10 cellular contexts compared by ENCODE assay signal in the genomic region with DNA sequence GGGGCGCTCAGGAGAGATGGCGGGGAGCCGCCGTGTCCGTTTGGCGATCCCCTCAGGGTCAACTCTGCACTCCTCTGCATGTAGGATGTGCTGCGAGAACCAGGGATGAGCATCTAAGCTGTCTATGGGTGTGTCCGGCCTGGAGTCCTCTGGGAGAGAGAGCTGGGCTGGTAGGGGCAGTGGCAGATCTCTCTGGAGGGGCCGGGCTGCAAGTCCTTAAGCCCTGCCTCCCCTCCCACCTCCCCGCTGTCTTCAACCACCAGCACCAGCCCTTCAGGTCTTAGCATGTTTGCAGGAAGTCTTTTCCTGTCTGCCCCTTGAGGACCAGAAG. TPM values are rescaled to one million over a fixed set of nuclear protein-coding genes. Genes with fewer than 3 reads are reported as not detected.
DNase-seq lines count a peak whose midpoint lies in the region; ATAC-seq and TF ChIP-seq lines count a peak whose summit lies in the region.
"Had no signal": no experiment of that assay in that cellular context is flagged by ENCODE, and none has a peak within 500 bp of the region (broad histone marks: within the 10 kb centered on the region; RNA-seq: fewer than 3 reads in every experiment).

No MANE protein-coding gene starts in this region.

- no peaks in the 10 kb centered on the region for H3K9me3 ChIP-seq in CD4-positive, alpha-beta T cell (ENCODE audit: control insufficient read depth, low read length)
- H3K9me3 ChIP-seq: body of pancreas had no signal

- no peak for TF ChIP-seq CTCF in CD4-positive, alpha-beta T cell (IDR thresholded peaks at IDR 0.05)
- no peak for TF ChIP-seq CTCF in WTC11 (IDR thresholded peaks at IDR 0.05)

- H3K27ac Mint-ChIP-seq in CD4-positive, alpha-beta T cell, result no peak overlapping the region
- no peak overlapping the region for H3K27ac Mint-ChIP-seq in WTC11

- H3K27ac ChIP-seq in CD4-positive, alpha-beta T cell (ENCODE audit: low read depth, low read length), result no peak overlapping the region
- H3K27ac ChIP-seq: body of pancreas, HL-60, SK-N-MC had no signal

- CTCF ChIA-PET in CD4-positive, alpha-beta T cell (lab: Charles Lee), result interaction anchor here (1.2 to 2.8 kb wide), 5 partner anchors 8 to 411 kb away, joined by 3 to 17 read pairs (median 8); partner anchors contain the start of genes FAM171A2 and GRN
- CTCF ChIA-PET in WTC11 (lab: Charles Lee), result interaction anchor here (0.5 to 7.8 kb wide), 32 partner anchors 7 to 336 kb away, joined by 3 to 102 read pairs (median 9); partner anchors contain the start of genes ATXN7L3, FAM171A2, GRN and HDAC5

- H3K4me3 Mint-ChIP-seq in CD4-positive, alpha-beta T cell, result peak overlapping the region; percentile 63
- peak overlapping the region; percentile 50 for H3K4me3 Mint-ChIP-seq in WTC11

- POLR2A ChIA-PET in CD4-positive, alpha-beta T cell (lab: Charles Lee), result interaction anchor here (1.2 to 4.6 kb wide), 5 partner anchors 7 to 169 kb away, joined by 4 to 38 read pairs (median 9); partner anchors contain the start of genes FAM171A2, TMUB2 and UBTF
- POLR2A ChIA-PET in WTC11 (lab: Charles Lee), result interaction anchor here (1.0 to 1.8 kb wide), 4 partner anchors 7 to 137 kb away, joined by 3 to 6 read pairs (median 4); partner anchors contain the start of genes FAM171A2 and GRN

- H3K9me3 Mint-ChIP-seq in CD4-positive, alpha-beta T cell, result no peaks in the 10 kb centered on the region
- H3K9me3 Mint-ChIP-seq in WTC11, result no peaks in the 10 kb centered on the region

- intact Hi-C loops in CD4-positive, alpha-beta T cell (cut with DNase I, micrococcal nuclease), result no loop called here

- peaks cover 5% of the 10 kb centered on the region for H3K27me3 Mint-ChIP-seq in CD4-positive, alpha-beta T cell
- H3K27me3 Mint-ChIP-seq in WTC11 (ENCODE audit: low read depth), result peaks cover 3% of the 10 kb centered on the region; the same call in 1 of the 2 replicates

- ATAC-seq in CD4-positive, alpha-beta T cell (ENCODE audit: poor library complexity), result no peak
- ATAC-seq in WTC11 (no peak), GM21723 (IDR thresholded peaks at IDR 0.05; ENCODE audit: unreplicated experiment) (no peak)
- ATAC-seq: right cardiac atrium had no signal

- DNase-seq in CD4-positive, alpha-beta T cell, result no peak
- no peak for DNase-seq in WTC11 (ENCODE audit: low spot score)
- DNase-seq in effector CD8-positive, alpha-beta T cell (lab: John Stamatoyannopoulos, UW), result no peak
- DNase-seq: GOT3, MM.1S had no signal

- H3K36me3 Mint-ChIP-seq in CD4-positive, alpha-beta T cell (ENCODE audit: low read depth), result no peaks in the 10 kb centered on the region
- no peaks in the 10 kb centered on the region for H3K36me3 Mint-ChIP-seq in WTC11

- H3K4me1 Mint-ChIP-seq in CD4-positive, alpha-beta T cell (ENCODE audit: low read depth), result peaks cover 17% of the 10 kb centered on the region
- peaks cover 10% of the 10 kb centered on the region for H3K4me1 Mint-ChIP-seq in WTC11

- H3K27me3 ChIP-seq in CD4-positive, alpha-beta T cell (ENCODE audit: control insufficient read depth, insufficient read depth, low read length), result no peaks in the 10 kb centered on the region
- H3K27me3 ChIP-seq: body of pancreas had no signal

TF ChIP-seq in WTC11, 78 proteins besides CTCF, POLR2A, EP300 and RAD21:
- no peak for TF ChIP-seq NFATC4 (CRISPR knock-in tag; IDR thresholded peaks at IDR 0.05)
- no peak for TF ChIP-seq TP53 (CRISPR knock-in tag; IDR thresholded peaks at IDR 0.05)
- TF ChIP-seq STAT6 (CRISPR knock-in tag; conservative IDR thresholded peaks at IDR 0.05; ENCODE audit: low read depth), result no peak
- TF ChIP-seq ZNF317 (CRISPR knock-in tag; IDR thresholded peaks at IDR 0.05; ENCODE audit: borderline replicate concordance, low read depth), result no peak
- no peak for TF ChIP-seq GRHL2 (CRISPR knock-in tag; IDR thresholded peaks at IDR 0.05; ENCODE audit: insufficient replicate concordance, severe bottlenecking)
- TF ChIP-seq ZSCAN18 (CRISPR knock-in tag; IDR thresholded peaks at IDR 0.05), result no peak
- TF ChIP-seq, protein P1, sequence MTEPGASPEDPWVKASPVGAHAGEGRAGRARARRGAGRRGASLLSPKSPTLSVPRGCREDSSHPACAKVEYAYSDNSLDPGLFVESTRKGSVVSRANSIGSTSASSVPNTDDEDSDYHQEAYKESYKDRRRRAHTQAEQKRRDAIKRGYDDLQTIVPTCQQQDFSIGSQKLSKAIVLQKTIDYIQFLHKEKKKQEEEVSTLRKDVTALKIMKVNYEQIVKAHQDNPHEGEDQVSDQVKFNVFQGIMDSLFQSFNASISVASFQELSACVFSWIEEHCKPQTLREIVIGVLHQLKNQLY (CRISPR knock-in tag; IDR thresholded peaks at IDR 0.05), result no peak
- no peak for TF ChIP-seq ATF1 (CRISPR knock-in tag; IDR thresholded peaks at IDR 0.05)

RNA-seq across cellular contexts. Expression of gene FAM171A2, which starts 8.4 kb away (rescaled TPM):
- under 1 TPM; 0.08 to 0.19 TPM for total RNA-seq in CD4-positive, alpha-beta T cell
- 28.2 to 29.9 TPM (median 28.5 TPM) in 3 replicates for total RNA-seq in WTC11 (2021)

RNA-seq across cellular contexts. Expression of gene GRN, which starts 10.2 kb away (rescaled TPM):
- 10 to 100 TPM; 15.3 to 16.1 TPM for total RNA-seq in CD4-positive, alpha-beta T cell
- total RNA-seq in WTC11 (2021), result 177 to 185 TPM (median 185 TPM) in 3 replicates

RNA-seq across cellular contexts. Expression of gene SLC25A39, which starts 30.7 kb away (rescaled TPM):
- total RNA-seq in CD4-positive, alpha-beta T cell, result 10 to 100 TPM; 55.5 to 65.5 TPM
- total RNA-seq in WTC11 (2021), result 254 to 271 TPM (median 268 TPM) in 3 replicates

RNA-seq across cellular contexts. Expression of gene ITGA2B, which starts 34.2 kb away (rescaled TPM):
- under 1 TPM; 0.85 to 0.87 TPM for total RNA-seq in CD4-positive, alpha-beta T cell
- total RNA-seq in WTC11 (2021), result 21.5 to 30.3 TPM (median 28.5 TPM) in 3 replicates

RNA-seq across cellular contexts. Expression of gene RUNDC3A, which starts 46.9 kb away (rescaled TPM):
- total RNA-seq in CD4-positive, alpha-beta T cell, result not detected
- 5.1 to 6.5 TPM (median 5.2 TPM) in 3 replicates for total RNA-seq in WTC11 (2021)

Comparison
In these comparisons a context has a peak if more than half of its experiments do, and no peak if none do; other contexts are left out.
1. RNA of gene FAM171A2, which starts 8.4 kb away (total RNA-seq): 28.2 to 29.9 TPM in WTC11; 0.08 to 0.19 TPM in CD4-positive, alpha-beta T cell; every median in the first group is over 10 times any median in the second.
2. RNA of gene GRN, which starts 10.2 kb away (total RNA-seq): 177 to 185 TPM in WTC11; 15.3 to 16.1 TPM in CD4-positive, alpha-beta T cell; every median in the first group is over 10 times any median in the second.